Comparison of ENCODE assay signal across 8 cellular contexts in genomic region chr12:14258468-14258947, GRCh38.
DNase-seq lines count a peak whose midpoint lies in the region; ATAC-seq and TF ChIP-seq lines count a peak whose summit lies in the region.

No MANE protein-coding gene starts in this region.

- in situ Hi-C loops in mammary epithelial cell (cut with MboI; ENCODE audit: low sequenced_read_pairs in 2 of 2): loop anchor here (10.0 to 25.0 kb wide), 2 partner anchors 104 to 106 kb away; partner anchors contain the start of gene ATF7IP (in 2 of the 2)

- ATAC-seq in stimulated activated naive CD8-positive, alpha-beta T cell treated with anti-CD3 and anti-CD28 coated beads, Interleukin-15, Interleukin-2, amounts not matched to agents 100 U/mL and 50 U/mL, for 24 hours: no peak
- ATAC-seq in natural killer cell (peak in 1 of 3 donors; percentile 5), GM19467 (IDR thresholded peaks at IDR 0.05; ENCODE audit: unreplicated experiment) (no peak), GM21717 (IDR thresholded peaks at IDR 0.05; ENCODE audit: unreplicated experiment) (no peak), GM18858 (IDR thresholded peaks at IDR 0.05; ENCODE audit: unreplicated experiment) (no peak), GM19328 (IDR thresholded peaks at IDR 0.05; ENCODE audit: unreplicated experiment) (no peak)

- no peaks in the 10 kb centered on the region for H3K36me3 ChIP-seq in mammary epithelial cell (ENCODE audit: insufficient read depth, low read length)

- dilution Hi-C loops in mammary epithelial cell (cut with HindIII; ENCODE audit: low sequenced_read_pairs): no loop called here

- H3K4me2 ChIP-seq in mammary epithelial cell (ENCODE audit: insufficient read depth, low read depth, low read length): no peak overlapping the region

- no peak for DNase-seq in stimulated activated naive CD8-positive, alpha-beta T cell treated with anti-CD3 and anti-CD28 coated beads, Interleukin-15, Interleukin-2, amounts not matched to agents 100 U/mL and 50 U/mL, for 24 hours
- DNase-seq in mammary epithelial cell (no peak), natural killer cell (no peak)

- intact Hi-C loops in mammary epithelial cell (cut with micrococcal nuclease) (no loop called here), natural killer cell (cut with micrococcal nuclease) (loop anchor here (5.0 kb wide), 2 partner anchors 699 to 1529 kb away; partner anchors contain the start of gene EPS8)

- H3K4me1 Mint-ChIP-seq in stimulated activated naive CD8-positive, alpha-beta T cell treated with anti-CD3 and anti-CD28 coated beads, Interleukin-15, Interleukin-2, amounts not matched to agents 100 ng/mL and 50 ng/mL, for 24 hours (ENCODE audit: low read depth): peaks cover 58% of the 10 kb centered on the region
- H3K4me1 Mint-ChIP-seq in natural killer cell: peaks cover 46 to 50% of the 10 kb centered on the region in 2 donors

- peak overlapping the region; percentile 72 for H2AFZ ChIP-seq in mammary epithelial cell (ENCODE audit: low read depth, low read length)

- WGBS in mammary epithelial cell (ENCODE audit: low coverage, missing lambda C conversion rate): 50% methylated on average over 4 of the region's 4 CpGs

- H3K27me3 ChIP-seq in mammary epithelial cell (ENCODE audit: insufficient read depth, low read length): no peaks in the 10 kb centered on the region

- H3K4me3 ChIP-seq in mammary epithelial cell (replicated peaks in 1 of 3; ENCODE audit: insufficient read depth in 1 of 3, low read depth in 2 of 3, low read length in 3 of 3): no peak overlapping the region

- no peaks in the 10 kb centered on the region for H4K20me1 ChIP-seq in mammary epithelial cell (ENCODE audit: insufficient read depth, low read length)

- peaks cover 8% of the 10 kb centered on the region for H3K9me3 ChIP-seq in mammary epithelial cell (replicated peaks; ENCODE audit: insufficient read depth, low read length)

- no TSS peak for BruUV-seq in mammary epithelial cell (replicated peaks; lab: Mats Ljungman, UMichigan)

- no peaks in the 10 kb centered on the region for H3K9me3 Mint-ChIP-seq in stimulated activated naive CD8-positive, alpha-beta T cell treated with anti-CD3 and anti-CD28 coated beads, Interleukin-15, Interleukin-2, amounts not matched to agents 100 ng/mL and 50 ng/mL, for 24 hours
- no peaks in the 10 kb centered on the region for H3K9me3 Mint-ChIP-seq in natural killer cell

- no peak overlapping the region for H3K27ac ChIP-seq in mammary epithelial cell (ENCODE audit: insufficient read depth, low read depth, low read length)

- peak overlapping the region; percentile 95 for H3K27ac Mint-ChIP-seq in stimulated activated naive CD8-positive, alpha-beta T cell treated with anti-CD3 and anti-CD28 coated beads, Interleukin-15, Interleukin-2, amounts not matched to agents 100 ng/mL and 50 ng/mL, for 24 hours
- peak overlapping the region; percentile 95 to 96 for H3K27ac Mint-ChIP-seq in natural killer cell

- TF ChIP-seq CTCF in mammary epithelial cell (conservative IDR thresholded peaks at IDR 0.05 in 1 of 2, IDR thresholded peaks at IDR 0.05 in 1 of 2; ENCODE audit: extremely low read depth in 1 of 2, insufficient read depth in 1 of 2, low read depth in 1 of 2, low read length in 2 of 2): no peak
- no peak for TF ChIP-seq CTCF in natural killer cell (IDR thresholded peaks at IDR 0.05)

- H3K36me3 Mint-ChIP-seq in stimulated activated naive CD8-positive, alpha-beta T cell treated with anti-CD3 and anti-CD28 coated beads, Interleukin-15, Interleukin-2, amounts not matched to agents 100 ng/mL and 50 ng/mL, for 24 hours (ENCODE audit: low read depth): peaks cover 13% of the 10 kb centered on the region
- H3K36me3 Mint-ChIP-seq in natural killer cell: no peaks in the 10 kb centered on the region

- H3K4me3 Mint-ChIP-seq in stimulated activated naive CD8-positive, alpha-beta T cell treated with anti-CD3 and anti-CD28 coated beads, Interleukin-15, Interleukin-2, amounts not matched to agents 100 ng/mL and 50 ng/mL, for 24 hours: peak overlapping the region; percentile 65
- H3K4me3 Mint-ChIP-seq in natural killer cell: peak overlapping the region; percentile 87

- H3K27me3 Mint-ChIP-seq in stimulated activated naive CD8-positive, alpha-beta T cell treated with anti-CD3 and anti-CD28 coated beads, Interleukin-15, Interleukin-2, amounts not matched to agents 100 ng/mL and 50 ng/mL, for 24 hours: no peaks in the 10 kb centered on the region
- H3K27me3 Mint-ChIP-seq in natural killer cell (ENCODE audit: low read depth in 2 of 2): no peaks in the 10 kb centered on the region

- H3K79me2 ChIP-seq in mammary epithelial cell (ENCODE audit: insufficient read depth, low read length): no peaks in the 10 kb centered on the region

- CTCF ChIA-PET in mammary epithelial cell (lab: Charles Lee; ENCODE audit: low non-redundant PET): interaction anchor here (0.6 kb wide), 1 partner anchor 18 kb away, joined by 3 read pairs; no protein-coding TSS in a partner anchor

- peaks cover 35% of the 10 kb centered on the region for H3K4me1 ChIP-seq in mammary epithelial cell (ENCODE audit: insufficient read depth, low read length)

- no peak overlapping the region for H3K9ac ChIP-seq in mammary epithelial cell (ENCODE audit: insufficient read depth, low read length)
